In the genomic region with DNA sequence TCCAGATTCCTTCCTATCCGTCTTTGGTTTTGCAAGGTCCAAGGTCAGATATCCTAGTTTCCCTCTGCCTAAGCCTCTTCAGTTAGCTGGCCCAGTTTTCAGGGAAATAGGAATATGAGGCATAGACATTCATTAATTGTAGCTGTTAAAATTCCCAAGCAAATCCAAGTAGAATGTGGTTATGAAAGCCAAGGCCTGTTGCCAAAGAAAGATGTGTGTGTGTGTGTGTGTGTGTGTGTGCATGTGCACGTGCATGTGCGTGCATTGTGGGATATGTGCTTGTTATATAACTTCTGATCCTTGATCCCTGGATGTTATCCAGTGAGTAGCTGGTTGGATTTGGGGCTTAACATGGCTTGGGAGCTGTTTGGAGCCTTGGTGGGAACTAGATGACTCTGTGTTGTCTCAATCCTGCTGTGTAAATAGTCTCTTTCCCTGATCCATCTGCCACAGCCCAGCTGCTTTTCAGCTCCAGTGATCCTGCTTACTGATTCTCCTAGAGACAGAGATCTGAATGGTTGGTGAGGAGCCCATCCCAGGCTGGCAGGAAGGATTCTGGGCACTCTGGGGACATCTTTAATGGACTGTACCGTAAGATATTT, we compare ENCODE assay signal across 8 cellular contexts.
DNase-seq lines count a peak whose midpoint lies in the region; ATAC-seq and TF ChIP-seq lines count a peak whose summit lies in the region.

No MANE protein-coding gene starts in this region.

- POLR2A ChIA-PET in Panc1 (lab: Charles Lee) = no interaction called here

- CTCF ChIA-PET in Panc1 (lab: Charles Lee) = interaction anchor here (0.6 to 1.4 kb wide), 2 partner anchors 46 to 134 kb away, joined by 3 to 4 read pairs; no protein-coding TSS in a partner anchor

- H3K27me3 ChIP-seq in Panc1 (ENCODE audit: control insufficient read depth, insufficient read depth, low read length) (no peaks in the 10 kb centered on the region), gastroesophageal sphincter (no peaks in the 10 kb centered on the region)

- TF ChIP-seq CTCF in Panc1 (IDR thresholded peaks at IDR 0.05) = no peak
- no peak for TF ChIP-seq CTCF in gastroesophageal sphincter (IDR thresholded peaks at IDR 0.05)

- DNase-seq in G401 (ENCODE audit: low spot score) (peak; percentile 40), Panc1 (ENCODE audit: low read depth, low spot score) (no peak), renal cortical epithelial cell (ENCODE audit: low read depth) (peak; percentile 76)

- H3K27ac ChIP-seq in Panc1 (ENCODE audit: low read length) (no peak overlapping the region), gastroesophageal sphincter (peak overlapping the region in 3 of 4 donors; percentile 50 to 63 (median 52))

- intact Hi-C loops in Panc1 (cut with micrococcal nuclease; ENCODE audit: unreplicated experiment) = no loop called here

- H3K4me1 ChIP-seq in Panc1 (ENCODE audit: control insufficient read depth, insufficient read depth, low read length) = no peaks in the 10 kb centered on the region
- H3K4me1 ChIP-seq in gastroesophageal sphincter = peaks cover 0 to 22% (median 12%) of the 10 kb centered on the region in 3 donors

- ATAC-seq in Panc1 = peak; percentile 17; the same call in 1 of the 2 replicates
- peak; percentile 65 for ATAC-seq in gastroesophageal sphincter
- no peak for ATAC-seq in GM21737 (IDR thresholded peaks at IDR 0.05; ENCODE audit: unreplicated experiment)
- ATAC-seq in GM21528 (IDR thresholded peaks at IDR 0.05; ENCODE audit: low FRiP score, unreplicated experiment) = no peak
- no peak for ATAC-seq in HG02571 (IDR thresholded peaks at IDR 0.05; ENCODE audit: unreplicated experiment)
- ATAC-seq in GM19351 (IDR thresholded peaks at IDR 0.05; ENCODE audit: unreplicated experiment) = no peak

- H3K4me3 ChIP-seq in Panc1 (ENCODE audit: low read depth in 2 of 2, low read length in 2 of 2) = no peak overlapping the region
- H3K4me3 ChIP-seq in gastroesophageal sphincter = no peak overlapping the region

- in situ Hi-C loops in G401 (cut with HindIII; ENCODE audit: low sequenced_read_pairs) = no loop called here
- in situ Hi-C loops in Panc1 (cut with HindIII; ENCODE audit: low pct_unique_long_range_greater_than_20kb, low sequenced_read_pairs) = no loop called here

- no peaks in the 10 kb centered on the region for H3K36me3 ChIP-seq in Panc1 (ENCODE audit: control insufficient read depth, insufficient read depth, low read length)
- no peaks in the 10 kb centered on the region for H3K36me3 ChIP-seq in gastroesophageal sphincter

- no peak for TF ChIP-seq POLR2A in gastroesophageal sphincter (IDR thresholded peaks at IDR 0.05)

- no TSS peak for BruUV-seq in Panc1 (replicated peaks; lab: Mats Ljungman, UMichigan)

- TF ChIP-seq EP300 in gastroesophageal sphincter (IDR thresholded peaks at IDR 0.05) = no peak

- H3K9me3 ChIP-seq in Panc1 (ENCODE audit: control insufficient read depth, insufficient read depth, low read depth, low read length) (no peaks in the 10 kb centered on the region), gastroesophageal sphincter (no peaks in the 10 kb centered on the region)

- WGBS in gastroesophageal sphincter (ENCODE audit: low coverage in 1 of 2), 2 donors = 10 to 15% methylated on average over 1 to 3 of the region's 4 CpGs

Comparison
In these comparisons a context has a peak if more than half of its experiments do, and no peak if none do; other contexts are left out.
1. ATAC-seq: peak in Panc1 (single experiment) and gastroesophageal sphincter (single experiment); none in GM21737 (single experiment), GM21528 (single experiment), HG02571 (single experiment) and GM19351 (single experiment).